15 cellular contexts compared by ENCODE assay signal in the genomic region with DNA sequence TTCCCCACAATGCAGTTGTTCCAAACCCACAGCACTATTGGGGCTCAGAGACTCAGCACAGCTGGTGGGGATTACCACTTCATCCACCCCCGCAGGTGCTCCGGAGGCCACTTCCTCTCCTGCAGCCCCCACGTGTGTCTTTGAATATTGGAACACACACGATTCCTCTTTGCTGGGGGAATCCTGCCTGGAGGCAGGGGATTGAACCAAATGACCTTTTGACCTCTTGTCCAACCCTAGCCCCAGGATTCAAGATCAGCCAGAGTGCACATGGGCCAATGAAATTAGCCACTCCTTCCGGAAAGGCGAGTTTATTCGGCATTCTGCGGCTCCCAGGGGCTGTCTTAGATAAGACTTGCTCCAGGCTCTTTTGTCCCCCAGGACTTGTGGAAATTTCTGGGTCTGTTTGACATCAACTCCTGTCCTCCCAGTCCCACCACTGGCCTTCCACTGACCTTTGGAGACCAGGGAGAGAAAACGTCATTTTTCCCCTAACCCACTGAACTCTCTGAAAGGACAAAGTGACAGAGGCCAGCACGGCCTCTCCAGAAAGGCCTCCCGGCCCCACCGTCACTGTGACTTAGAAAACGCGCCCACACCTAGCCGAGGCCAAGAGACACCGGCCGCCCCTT.
DNase-seq lines count a peak whose midpoint lies in the region; ATAC-seq and TF ChIP-seq lines count a peak whose summit lies in the region.
"Had no signal": no experiment of that assay in that cellular context is flagged by ENCODE, and none has a peak within 500 bp of the region (broad histone marks: within the 10 kb centered on the region; RNA-seq: fewer than 3 reads in every experiment).

No MANE protein-coding gene starts in this region.

- no peak overlapping the region for H2AFZ ChIP-seq in trophoblast cell (ENCODE audit: insufficient read depth, low read length, poor library complexity)

- H2BK12ac ChIP-seq in trophoblast cell (ENCODE audit: low read length) = peak overlapping the region; percentile 12

- peak overlapping the region; percentile 38 for H4K91ac ChIP-seq in trophoblast cell (ENCODE audit: low read depth, low read length)

- no peak overlapping the region for H3K18ac ChIP-seq in trophoblast cell (ENCODE audit: low read length)

- H3K4me1 ChIP-seq in trophoblast cell (ENCODE audit: control insufficient read depth in 1 of 2, insufficient read depth in 2 of 2, low read length in 2 of 2) = peaks cover 14 to 25% of the 10 kb centered on the region in 2 experiments
- H3K4me1 ChIP-seq: BE2C, colonic mucosa had no signal

- no CpG with 5 or more reads among the region's 17 CpGs for WGBS in trophoblast cell (ENCODE audit: extremely low coverage, insufficient coverage, insufficient read length)

- TF ChIP-seq CTCF in GM10266 (IDR thresholded peaks at IDR 0.05; ENCODE audit: control insufficient read depth, insufficient read depth, low read depth, missing control alignments) = no peak
- TF ChIP-seq CTCF in fibroblast of pulmonary artery (IDR thresholded peaks at IDR 0.05; ENCODE audit: low read length, missing control alignments) = no peak

- H3K4me3 ChIP-seq in fibroblast of pulmonary artery (replicated peaks; ENCODE audit: low read depth, low read length) (no peak overlapping the region), trophoblast cell (ENCODE audit: low read depth, low read length) (no peak overlapping the region)
- H3K4me3 ChIP-seq: colonic mucosa had no signal

- ATAC-seq in activated CD4-positive, CD25-positive, alpha-beta regulatory T cell treated with anti-CD3 and anti-CD28 coated beads, Interleukin-2, amount 50 U/mL, for 24 hours = no peak

- DNase-seq in GM10266 (ENCODE audit: extremely low spot score) = peak; percentile 65
- DNase-seq in RPMI7951 (ENCODE audit: low read depth) = peak; percentile 52
- peak; percentile 26 for DNase-seq in fibroblast of pulmonary artery (ENCODE audit: low read depth)
- no peak for DNase-seq in trophoblast cell
- DNase-seq in superior temporal gyrus (ENCODE audit: extremely low spot score) = no peak
- DNase-seq in NCI-H1436 (lab: John Stamatoyannopoulos, UW) = no peak
- no peak for DNase-seq in T-helper 2 cell
- DNase-seq: activated CD4-positive, alpha-beta T cell treated with anti-CD3 and anti-CD28 coated beads, Interleukin-2, amount 50 U/mL, for 48 hours; BE2C; colonic mucosa; DMS 273 treated with DMSO at 0.1 percent for 48 hours; KG1; NCI-H1436 treated with DMSO at 0.1 percent for 48 hours; NCI-H446 had no signal

- H3K27ac ChIP-seq in trophoblast cell (ENCODE audit: low read depth, low read length) = peak overlapping the region; percentile 79
- H3K27ac ChIP-seq: colonic mucosa had no signal

- no peaks in the 10 kb centered on the region for H3K36me3 ChIP-seq in trophoblast cell (ENCODE audit: control insufficient read depth in 1 of 2, insufficient read depth in 2 of 2, low read length in 2 of 2)
- H3K36me3 ChIP-seq: BE2C, colonic mucosa had no signal

- no peak overlapping the region for H4K12ac ChIP-seq in trophoblast cell (ENCODE audit: low read depth, low read length)

- peaks cover 9% of the 10 kb centered on the region for H3K9me3 ChIP-seq in trophoblast cell (ENCODE audit: insufficient read depth, low read depth, low read length)
- H3K9me3 ChIP-seq: BE2C, colonic mucosa had no signal

- no peak overlapping the region for H4K8ac ChIP-seq in trophoblast cell (ENCODE audit: low read depth, low read length)

- H3K79me2 ChIP-seq in trophoblast cell (ENCODE audit: control insufficient read depth, insufficient read depth, low read length, poor library complexity) = no peaks in the 10 kb centered on the region

- H2AK5ac ChIP-seq in trophoblast cell (ENCODE audit: low read length) = no peak overlapping the region

- H3K79me1 ChIP-seq in trophoblast cell (ENCODE audit: low read length) = peaks cover 9% of the 10 kb centered on the region

- H3K14ac ChIP-seq in trophoblast cell (ENCODE audit: low read length) = no peak overlapping the region

- no peak overlapping the region for H3K9ac ChIP-seq in trophoblast cell (ENCODE audit: low read length)

- no peak overlapping the region for H3K23ac ChIP-seq in trophoblast cell (ENCODE audit: low read length)

- no peak overlapping the region for H3K4ac ChIP-seq in trophoblast cell (ENCODE audit: low read depth, low read length)

- peak overlapping the region; percentile 37 for H2BK5ac ChIP-seq in trophoblast cell (ENCODE audit: low read depth, low read length, poor library complexity)

- H3K4me2 ChIP-seq in trophoblast cell (ENCODE audit: low read length) = no peak overlapping the region

- no peak overlapping the region for H2BK120ac ChIP-seq in trophoblast cell (ENCODE audit: insufficient read depth, low read length, poor library complexity)

- H3K27me3 ChIP-seq in trophoblast cell (ENCODE audit: insufficient read depth, low read length) = no peaks in the 10 kb centered on the region

Comparison
In these comparisons a context has a peak if more than half of its experiments do, and no peak if none do; other contexts are left out.
1. DNase-seq: peak in GM10266 (single experiment), RPMI7951 (single experiment) and fibroblast of pulmonary artery (single experiment); none in trophoblast cell (0 of 2), superior temporal gyrus (single experiment), NCI-H1436 (single experiment) and T-helper 2 cell (0 of 5).